16 cellular contexts compared by ENCODE assay signal in genomic region chr2:240917009-240917683, GRCh38. TPM values are rescaled to one million over a fixed set of nuclear protein-coding genes. Genes with fewer than 3 reads are reported as not detected.
A peak's percentile ranks its signal among the peaks of the same experiment; 100 is the strongest.
DNase-seq lines count a peak whose midpoint lies in the region; FAIRE-seq and TF ChIP-seq lines count a peak whose summit lies in the region.
"Had no signal": no experiment of that assay in that cellular context is flagged by ENCODE, and none has a peak within 500 bp of the region (broad histone marks: within the 10 kb centered on the region; RNA-seq: fewer than 3 reads in every experiment).

No MANE protein-coding gene starts in this region.

- H3K14ac ChIP-seq in H1 (ENCODE audit: insufficient read length) (no peak overlapping the region), mesenchymal stem cell (ENCODE audit: low read length in 2 of 2) (no peak overlapping the region)

- H3K79me1 ChIP-seq in H1 (ENCODE audit: low read depth, low read length) (no peaks in the 10 kb centered on the region), mesenchymal stem cell (replicated peaks; ENCODE audit: low read length, poor library complexity, severe bottlenecking) (no peaks in the 10 kb centered on the region)

- no peak for FAIRE-seq in H1 (lab: Jason Lieb, UNC)
- FAIRE-seq: RCC 7860 had no signal

- no peak overlapping the region for H4K5ac ChIP-seq in H1 (ENCODE audit: insufficient read length, low read depth, low read length)

- no peak overlapping the region for H3K56ac ChIP-seq in H1 (replicated peaks; ENCODE audit: insufficient read length, low read depth, low read length)

- H3K36me3 ChIP-seq in H1 (ENCODE audit: control insufficient read depth in 2 of 4, insufficient read depth in 4 of 4, low read length in 3 of 4) (no peaks in the 10 kb centered on the region), mesenchymal stem cell (ENCODE audit: control insufficient read depth in 1 of 2, insufficient read depth in 2 of 2, low read depth in 1 of 2, low read length in 2 of 2) (peaks cover 0 to 3% of the 10 kb centered on the region in 2 experiments)

- no peaks in the 10 kb centered on the region for H3K9me3 Mint-ChIP-seq in activated naive CD4-positive, alpha-beta T cell treated with anti-CD3 and anti-CD28 coated beads for 36 hours
- H3K9me3 Mint-ChIP-seq in type B pancreatic cell = no peaks in the 10 kb centered on the region
- H3K9me3 Mint-ChIP-seq: activated CD4-positive, alpha-beta memory T cell treated with anti-CD3 and anti-CD28 coated beads, Interleukin-2, amount 10 ng/mL, durations not matched to agents 7 days and 5 days had no signal

- no peak overlapping the region for H3K27ac Mint-ChIP-seq in activated naive CD4-positive, alpha-beta T cell treated with anti-CD3 and anti-CD28 coated beads for 36 hours
- no peak overlapping the region for H3K27ac Mint-ChIP-seq in type B pancreatic cell
- H3K27ac Mint-ChIP-seq: activated CD4-positive, alpha-beta memory T cell treated with anti-CD3 and anti-CD28 coated beads, Interleukin-2, amount 10 ng/mL, durations not matched to agents 7 days and 5 days; immature natural killer cell had no signal

- H3K27me3 ChIP-seq in H1 (replicated peaks in 1 of 4; ENCODE audit: control insufficient read depth in 3 of 4, extremely low read depth in 1 of 4, insufficient read depth in 3 of 4, low read length in 3 of 4) = peaks cover 1 to 9% (median 9%) of the 10 kb centered on the region in 4 experiments; a peak in 6 of 7 replicates
- peaks cover 0 to 39% of the 10 kb centered on the region in 2 experiments for H3K27me3 ChIP-seq in mesenchymal stem cell (ENCODE audit: control insufficient read depth in 1 of 2, insufficient read depth in 1 of 2, low read length in 2 of 2)

- H2BK15ac ChIP-seq in H1 (ENCODE audit: low read length) (no peak overlapping the region), mesenchymal stem cell (ENCODE audit: low read depth, poor library complexity, severe bottlenecking) (peak overlapping the region; percentile 33)

- no peak overlapping the region for H2BK20ac ChIP-seq in H1 (ENCODE audit: low read length)

- intact Hi-C loops in activated naive CD4-positive, alpha-beta T cell treated with anti-CD3 and anti-CD28 coated beads for 36 hours (cut with micrococcal nuclease) = loop anchor here (10.0 kb wide), 2 partner anchors 68 to 158 kb away; no protein-coding TSS in a partner anchor

- no peak for TF ChIP-seq CTCF in H1 (IDR thresholded peaks at IDR 0.05; ENCODE audit: control extremely low read depth in 1 of 3, insufficient read depth in 1 of 3, low read depth in 1 of 3, low read length in 3 of 3)
- TF ChIP-seq CTCF in type B pancreatic cell (conservative IDR thresholded peaks at IDR 0.05) = no peak

- POLR2A ChIA-PET in H1 (lab: Charles Lee; ENCODE audit: partially characterized antibody) = no interaction called here

- peaks cover 7% of the 10 kb centered on the region for H3K27me3 Mint-ChIP-seq in activated naive CD4-positive, alpha-beta T cell treated with anti-CD3 and anti-CD28 coated beads for 36 hours (ENCODE audit: low read depth)
- peaks cover under 1% of the 10 kb centered on the region for H3K27me3 Mint-ChIP-seq in type B pancreatic cell

- H3K4ac ChIP-seq in H1 (replicated peaks; ENCODE audit: insufficient read length, low read depth, low read length) = no peak overlapping the region
- H3K4ac ChIP-seq in mesenchymal stem cell (ENCODE audit: low read depth in 1 of 2, low read length in 2 of 2) = no peak overlapping the region

- TF ChIP-seq RAD21 in H1 (IDR thresholded peaks at IDR 0.05 in 1 of 2, conservative IDR thresholded peaks at IDR 0.05 in 1 of 2; ENCODE audit: low read depth in 2 of 2, low read length in 2 of 2) = no peak

- peak; percentile 5 for DNase-seq in activated naive CD4-positive, alpha-beta T cell treated with anti-CD3 and anti-CD28 coated beads, Interleukin-2, amount 50 U/mL, for 16 hours
- no peak for DNase-seq in activated naive CD4-positive, alpha-beta T cell treated with anti-CD3 and anti-CD28 coated beads for 36 hours
- DNase-seq in H1 (ENCODE audit: low read depth in 1 of 2, low spot score in 2 of 2) (peak in 1 of 2 experiments; percentile 58), mesenchymal stem cell (no peak), type B pancreatic cell (ENCODE audit: extremely low spot score, unreplicated experiment) (peak; percentile 70), globus pallidus (ENCODE audit: low spot score) (no peak), ureter (ENCODE audit: low spot score) (no peak), NCI-H2196 treated with DMSO at 0.1 percent for 48 hours (lab: John Stamatoyannopoulos, UW; ENCODE audit: unreplicated experiment) (no peak)
- DNase-seq: activated CD4-positive, alpha-beta memory T cell treated with anti-CD3 and anti-CD28 coated beads, Interleukin-2, amount 10 ng/mL, durations not matched to agents 7 days and 5 days; activated naive CD4-positive, alpha-beta T cell treated with Interleukin-2 at 50 U/mL for 16 hours; DMS79; immature natural killer cell; MV-4-11; stimulated activated CD4-positive, alpha-beta T cell treated with anti-CD3 and anti-CD28 coated beads, Interleukin-12 subunit alpha, Interleukin-12 subunit beta, amount 100 ng/mL, for 4 hours had no signal

- H3K4me1 ChIP-seq in H1 (replicated peaks in 1 of 4; ENCODE audit: control insufficient read depth in 3 of 4, insufficient read depth in 4 of 4, low read length in 3 of 4) = peaks cover 0 to 6% (median 3%) of the 10 kb centered on the region in 4 experiments; a peak in 4 of 7 replicates
- H3K4me1 ChIP-seq in mesenchymal stem cell (ENCODE audit: control insufficient read depth, insufficient read depth, low read depth, low read length) = peaks cover 40% of the 10 kb centered on the region

- H4K20me1 ChIP-seq in H1 (replicated peaks in 1 of 2; ENCODE audit: control insufficient read depth in 1 of 2, insufficient read depth in 2 of 2, low read length in 2 of 2) = peaks cover 2 to 4% of the 10 kb centered on the region in 2 experiments

- 88% methylated on average over 19 of the region's 20 CpGs; no CpG with 5 or more reads in 1 of the 2 experiments for WGBS in H1 (ENCODE audit: extremely low coverage in 1 of 2, insufficient coverage in 1 of 2, insufficient read length in 1 of 2, insufficient replicate concordance in 2 of 2, low coverage in 1 of 2, low lambda C conversion rate in 2 of 2, missing lambda C conversion rate in 1 of 2), 2 experiments
- WGBS in mesenchymal stem cell = 76% methylated on average over 20 of the region's 20 CpGs

- H3K9ac ChIP-seq in H1 (replicated peaks in 1 of 4; ENCODE audit: extremely low read depth in 1 of 4, low read depth in 3 of 4, low read length in 3 of 4) = no peak overlapping the region
- peak overlapping the region; percentile 78 for H3K9ac ChIP-seq in mesenchymal stem cell (ENCODE audit: low read length)

- H2AK5ac ChIP-seq in H1 (ENCODE audit: low read depth, low read length) (no peak overlapping the region), mesenchymal stem cell (ENCODE audit: low read length, severe bottlenecking) (no peak overlapping the region)

- H3K27ac ChIP-seq in H1 (ENCODE audit: low read depth, low read length) (no peak overlapping the region), mesenchymal stem cell (ENCODE audit: low read length, poor library complexity, severe bottlenecking) (no peak overlapping the region)

- H3K18ac ChIP-seq in H1 (ENCODE audit: extremely low read depth, low read length) = no peak overlapping the region
- H3K18ac ChIP-seq in mesenchymal stem cell (ENCODE audit: low read depth in 1 of 2, low read length in 2 of 2) = no peak overlapping the region

- TF ChIP-seq POLR2A in H1 (IDR thresholded peaks at IDR 0.05; ENCODE audit: control extremely low read depth in 1 of 2, low read depth in 2 of 2, low read length in 2 of 2) = no peak

- H4K91ac ChIP-seq in H1 (replicated peaks; ENCODE audit: insufficient read length, low read length) = no peak overlapping the region
- peak overlapping the region; percentile 36 for H4K91ac ChIP-seq in mesenchymal stem cell (ENCODE audit: low read length)

- H2BK120ac ChIP-seq in H1 (replicated peaks; ENCODE audit: low read depth, low read length) = no peak overlapping the region
- H2BK120ac ChIP-seq in mesenchymal stem cell (ENCODE audit: low read depth, low read length) = no peak overlapping the region

- CTCF ChIA-PET in activated naive CD4-positive, alpha-beta T cell treated with anti-CD3 and anti-CD28 coated beads for 36 hours (lab: Charles Lee) = no interaction called here
- CTCF ChIA-PET in H1 (lab: Charles Lee; ENCODE audit: partially characterized antibody) = interaction anchor here (1.0 to 1.5 kb wide), 3 partner anchors 11 to 48 kb away, joined by 3 read pairs; no protein-coding TSS in a partner anchor

- peak overlapping the region; percentile 59 to 83; a peak in 3 of 4 replicates for H3K4me2 ChIP-seq in H1 (ENCODE audit: insufficient read depth in 1 of 2, low read depth in 2 of 2, low read length in 2 of 2)
- peak overlapping the region; percentile 62 for H3K4me2 ChIP-seq in mesenchymal stem cell (ENCODE audit: low read length, poor library complexity, severe bottlenecking)

- H3K4me3 ChIP-seq in H1 (ENCODE audit: extremely low read depth in 1 of 4, insufficient read depth in 2 of 4, low read depth in 3 of 4, low read length in 4 of 4) (peak overlapping the region in 2 of 4 experiments; percentile 34 to 60; a peak in 4 of 8 replicates), mesenchymal stem cell (ENCODE audit: insufficient read depth in 1 of 2, low read depth in 1 of 2, low read length in 2 of 2) (no peak overlapping the region)

- H3K4me3 Mint-ChIP-seq in activated naive CD4-positive, alpha-beta T cell treated with anti-CD3 and anti-CD28 coated beads for 36 hours = no peak overlapping the region
- no peak overlapping the region for H3K4me3 Mint-ChIP-seq in type B pancreatic cell
- H3K4me3 Mint-ChIP-seq: activated CD4-positive, alpha-beta memory T cell treated with anti-CD3 and anti-CD28 coated beads, Interleukin-2, amount 10 ng/mL, durations not matched to agents 7 days and 5 days; immature natural killer cell had no signal

- H2BK5ac ChIP-seq in H1 (ENCODE audit: low read depth, low read length) (no peak overlapping the region), mesenchymal stem cell (ENCODE audit: low read depth, low read length, poor library complexity, severe bottlenecking) (no peak overlapping the region)

- H3K79me2 ChIP-seq in H1 (ENCODE audit: control insufficient read depth in 1 of 2, insufficient read depth in 2 of 2, low read length in 2 of 2) = no peaks in the 10 kb centered on the region

- no peak for TF ChIP-seq EP300 in H1 (IDR thresholded peaks at IDR 0.05; ENCODE audit: borderline replicate concordance in 1 of 2, low read depth in 2 of 2, low read length in 2 of 2)

- no peaks in the 10 kb centered on the region for H3K4me1 Mint-ChIP-seq in activated naive CD4-positive, alpha-beta T cell treated with anti-CD3 and anti-CD28 coated beads for 36 hours (ENCODE audit: low read depth)
- peaks cover 11% of the 10 kb centered on the region for H3K4me1 Mint-ChIP-seq in type B pancreatic cell (ENCODE audit: unreplicated experiment)
- H3K4me1 Mint-ChIP-seq: activated CD4-positive, alpha-beta memory T cell treated with anti-CD3 and anti-CD28 coated beads, Interleukin-2, amount 10 ng/mL, durations not matched to agents 7 days and 5 days; immature natural killer cell had no signal

- H2BK12ac ChIP-seq in H1 (ENCODE audit: low read depth, low read length) (no peak overlapping the region), mesenchymal stem cell (ENCODE audit: low read length in 2 of 2) (peak overlapping the region in 1 of 2 experiments; percentile 85)

- H3K9me3 ChIP-seq in H1 (ENCODE audit: insufficient read depth in 2 of 2, low read depth in 1 of 2, low read length in 1 of 2) = no peaks in the 10 kb centered on the region
- no peaks in the 10 kb centered on the region for H3K9me3 ChIP-seq in mesenchymal stem cell (ENCODE audit: control insufficient read depth, low read length)

- H2AFZ ChIP-seq in H1 (ENCODE audit: low read length) (peak overlapping the region; percentile 24; the same call in 1 of the 2 replicates), mesenchymal stem cell (ENCODE audit: low read depth, low read length) (no peak overlapping the region)

- H3K36me3 Mint-ChIP-seq in activated naive CD4-positive, alpha-beta T cell treated with anti-CD3 and anti-CD28 coated beads for 36 hours (ENCODE audit: low read depth) = no peaks in the 10 kb centered on the region
- H3K36me3 Mint-ChIP-seq in type B pancreatic cell = no peaks in the 10 kb centered on the region
- H3K36me3 Mint-ChIP-seq: immature natural killer cell had no signal

- H3K23me2 ChIP-seq in H1 (ENCODE audit: low read depth, low read length) = peaks cover 4% of the 10 kb centered on the region; the same call in 1 of the 2 replicates

- H4K8ac ChIP-seq in H1 (ENCODE audit: extremely low read depth, insufficient read depth, low read length) (no peak overlapping the region), mesenchymal stem cell (ENCODE audit: low read length) (no peak overlapping the region)

- H3K23ac ChIP-seq in H1 (ENCODE audit: insufficient read length) (no peak overlapping the region), mesenchymal stem cell (ENCODE audit: low read length in 2 of 2) (no peak overlapping the region)

RNA-seq across cellular contexts. Expression of gene CROCC2, which starts 11.0 kb away (rescaled TPM):
- total RNA-seq in activated naive CD4-positive, alpha-beta T cell treated with anti-CD3 and anti-CD28 coated beads for 36 hours = not detected
- not detected in 2 replicates for total RNA-seq in H1 (2021; fragmentation: NEBNext Ultra II Directional; extraction: Animal tissue kit (Norgen Biotek cat#: 25700))
- not detected in 2 replicates for polyA plus RNA-seq in H1 (2011; rRNA removed)
- polyA plus RNA-seq in H1 (2011; cell fraction: cytosol; rRNA removed) = not detected
- polyA plus RNA-seq in H1 (2011; cell fraction: nucleus; rRNA removed) = not detected
- not detected in 4 replicates for polyA plus RNA-seq in H1 (2012, experiment 1 of 2)
- polyA plus RNA-seq in H1 (2012, experiment 2 of 2) = not detected
- polyA plus RNA-seq in H1 (2013, experiment 1 of 2) = not detected
- polyA plus RNA-seq in H1 (2013, experiment 2 of 2) = not detected
- polyA minus RNA-seq in H1 (2011; rRNA and poly(A)+ RNA removed) = not detected in 2 replicates
- polyA minus RNA-seq in H1 (2011; cell fraction: cytosol; rRNA and poly(A)+ RNA removed) = not detected
- not detected for polyA minus RNA-seq in H1 (2011; cell fraction: nucleus; rRNA and poly(A)+ RNA removed)
- not detected for polyA plus RNA-seq in mesenchymal stem cell (2013, experiment 1 of 2)
- not detected for polyA plus RNA-seq in mesenchymal stem cell (2013, experiment 2 of 2)
- 0.68 and 0.98 TPM in 2 replicates for total RNA-seq in type B pancreatic cell (ENCODE audit: low replicate concordance)
- 0.23 TPM for total RNA-seq in ureter
- total RNA-seq: activated CD4-positive, alpha-beta memory T cell treated with anti-CD3 and anti-CD28 coated beads, Interleukin-2, amount 10 ng/mL, durations not matched to agents 7 days and 5 days; NCI-H460 had no signal
- polyA plus RNA-seq: immature natural killer cell had no signal

RNA-seq across cellular contexts. Expression of gene MAB21L4, which starts 21.2 kb away (rescaled TPM):
- total RNA-seq in activated naive CD4-positive, alpha-beta T cell treated with anti-CD3 and anti-CD28 coated beads for 36 hours = not detected
- total RNA-seq in H1 (2021; fragmentation: NEBNext Ultra II Directional; extraction: Animal tissue kit (Norgen Biotek cat#: 25700)) = not detected in 2 replicates
- polyA plus RNA-seq in H1 (2011; rRNA removed) = 0.08 and 0.11 TPM in 2 replicates
- 0.19 TPM for polyA plus RNA-seq in H1 (2011; cell fraction: cytosol; rRNA removed)
- 0.10 TPM for polyA plus RNA-seq in H1 (2011; cell fraction: nucleus; rRNA removed)
- 0.17 to 0.31 TPM in 2 of 4 replicates, not detected in the others for polyA plus RNA-seq in H1 (2012, experiment 1 of 2)
- 0.08 TPM for polyA plus RNA-seq in H1 (2012, experiment 2 of 2)
- polyA plus RNA-seq in H1 (2013, experiment 1 of 2) = 0.14 TPM
- 0.20 TPM for polyA plus RNA-seq in H1 (2013, experiment 2 of 2)
- 0.13 TPM in 1 of 2 replicates, not detected in the other for polyA minus RNA-seq in H1 (2011; rRNA and poly(A)+ RNA removed)
- not detected for polyA minus RNA-seq in H1 (2011; cell fraction: cytosol; rRNA and poly(A)+ RNA removed)
- not detected for polyA minus RNA-seq in H1 (2011; cell fraction: nucleus; rRNA and poly(A)+ RNA removed)
- not detected for polyA plus RNA-seq in mesenchymal stem cell (2013, experiment 1 of 2)
- polyA plus RNA-seq in mesenchymal stem cell (2013, experiment 2 of 2) = not detected
- total RNA-seq in type B pancreatic cell (ENCODE audit: low replicate concordance) (62.0 and 157 TPM in 2 replicates), ureter (2.5 TPM)
- total RNA-seq: activated CD4-positive, alpha-beta memory T cell treated with anti-CD3 and anti-CD28 coated beads, Interleukin-2, amount 10 ng/mL, durations not matched to agents 7 days and 5 days; NCI-H460 had no signal
- polyA plus RNA-seq: immature natural killer cell had no signal

RNA-seq across cellular contexts. Expression of gene AGXT, which starts 48.5 kb away (rescaled TPM):
- not detected for total RNA-seq in activated naive CD4-positive, alpha-beta T cell treated with anti-CD3 and anti-CD28 coated beads for 36 hours
- total RNA-seq in H1 (2021; fragmentation: NEBNext Ultra II Directional; extraction: Animal tissue kit (Norgen Biotek cat#: 25700)) = not detected in 2 replicates
- 0.03 TPM in 1 of 2 replicates, not detected in the other for polyA plus RNA-seq in H1 (2011; rRNA removed)
- polyA plus RNA-seq in H1 (2011; cell fraction: cytosol; rRNA removed) = 0.05 TPM
- not detected for polyA plus RNA-seq in H1 (2011; cell fraction: nucleus; rRNA removed)
- polyA plus RNA-seq in H1 (2012, experiment 1 of 2) = not detected in 4 replicates
- polyA plus RNA-seq in H1 (2012, experiment 2 of 2) = not detected
- not detected for polyA plus RNA-seq in H1 (2013, experiment 1 of 2)
- polyA plus RNA-seq in H1 (2013, experiment 2 of 2) = not detected
- not detected in 2 replicates for polyA minus RNA-seq in H1 (2011; rRNA and poly(A)+ RNA removed)
- not detected for polyA minus RNA-seq in H1 (2011; cell fraction: cytosol; rRNA and poly(A)+ RNA removed)
- polyA minus RNA-seq in H1 (2011; cell fraction: nucleus; rRNA and poly(A)+ RNA removed) = not detected
- polyA plus RNA-seq in mesenchymal stem cell (2013, experiment 1 of 2) = not detected
- polyA plus RNA-seq in mesenchymal stem cell (2013, experiment 2 of 2) = not detected
- 0.51 and 1.00 TPM in 2 replicates for total RNA-seq in type B pancreatic cell (ENCODE audit: low replicate concordance)
- total RNA-seq in ureter = 0.31 TPM
- total RNA-seq: activated CD4-positive, alpha-beta memory T cell treated with anti-CD3 and anti-CD28 coated beads, Interleukin-2, amount 10 ng/mL, durations not matched to agents 7 days and 5 days; NCI-H460 had no signal
- polyA plus RNA-seq: immature natural killer cell had no signal

Comparison
In these comparisons a context has a peak if more than half of its experiments do, and no peak if none do; other contexts are left out.
1. DNase-seq: peak in activated naive CD4-positive, alpha-beta T cell treated with anti-CD3 and anti-CD28 coated beads, Interleukin-2, amount 50 U/mL, for 16 hours (single experiment) and type B pancreatic cell (single experiment); none in activated naive CD4-positive, alpha-beta T cell treated with anti-CD3 and anti-CD28 coated beads for 36 hours (single experiment), mesenchymal stem cell (single experiment), globus pallidus (single experiment), ureter (single experiment) and NCI-H2196 treated with DMSO at 0.1 percent for 48 hours (single experiment).
2. RNA of gene MAB21L4, which starts 21.2 kb away (total RNA-seq): 62.0 to 157 TPM in type B pancreatic cell; 2.5 TPM in ureter (single experiment), not detected in H1 and not detected in activated naive CD4-positive, alpha-beta T cell treated with anti-CD3 and anti-CD28 coated beads for 36 hours; every median in the first group is over 10 times any median in the second.